Comparison of ENCODE assay signal across 24 cellular contexts in genomic region chr13:57644106-57644505, GRCh38.
"Had no signal": no experiment of that assay in that cellular context is flagged by ENCODE, and none has a peak within 500 bp of the region (broad histone marks: within the 10 kb centered on the region; RNA-seq: fewer than 3 reads in every experiment).

No MANE protein-coding gene starts in this region.

- H3K4me3 ChIP-seq: coronary artery, heart right ventricle, left ventricle myocardium inferior, lung, pancreas, prostate gland, right lobe of liver, testis, tibial nerve, upper lobe of right lung, vagina had no signal

- DNase-seq: effector CD8-positive, alpha-beta T cell; heart right ventricle; hypothalamus; immature natural killer cell; kidney; left cardiac atrium; left ventricle myocardium inferior; mesenchymal stem cell; naive B cell; occipital lobe; pancreas; right lobe of liver; stimulated activated CD4-positive, alpha-beta T cell treated with anti-CD3 and anti-CD28 coated beads, Interleukin-4, amount 100 ng/mL, for 1 hour; stimulated activated CD8-positive, alpha-beta memory T cell treated with anti-CD3 and anti-CD28 coated beads, Interleukin-4, amount 100 ng/mL, for 48 hours; stimulated activated naive CD8-positive, alpha-beta T cell treated with anti-CD3 and anti-CD28 coated beads, Interleukin-15, Interleukin-2, amounts not matched to agents 100 U/mL and 50 U/mL, for 24 hours; testis; upper lobe of right lung had no signal

- ATAC-seq: esophagus mucosa; heart right ventricle; left cardiac atrium; right lobe of liver; stimulated activated effector memory CD8-positive, alpha-beta T cell treated with anti-CD3 and anti-CD28 coated beads, Interleukin-12 subunit alpha, Interleukin-12 subunit beta, amount 100 ng/mL, for 72 hours; stimulated activated naive CD8-positive, alpha-beta T cell treated with anti-CD3 and anti-CD28 coated beads, Interleukin-15, Interleukin-2, amounts not matched to agents 100 U/mL and 50 U/mL, for 24 hours; upper lobe of right lung had no signal

- H3K27me3 ChIP-seq: heart right ventricle, right lobe of liver, testis, tibial nerve, upper lobe of right lung, vagina had no signal

- H3K27ac ChIP-seq: coronary artery, heart right ventricle, left ventricle myocardium inferior, pancreas, prostate gland, right lobe of liver, testis, tibial nerve, upper lobe of right lung, vagina had no signal
